In genomic region chr20:10521068-10521834, GRCh38 we compare ENCODE assay signal across 8 cellular contexts.
A peak's percentile ranks its signal among the peaks of the same experiment; 100 is the strongest.
DNase-seq lines count a peak whose midpoint lies in the region; ATAC-seq and TF ChIP-seq lines count a peak whose summit lies in the region.

No MANE protein-coding gene starts in this region.

- H3K4me3 ChIP-seq in brain microvascular endothelial cell (ENCODE audit: low read depth, low read length), result no peak overlapping the region

- TF ChIP-seq CTCF in brain microvascular endothelial cell (IDR thresholded peaks at IDR 0.05; ENCODE audit: low read depth, low read length, missing control alignments), result no peak

- H3K36me3 ChIP-seq in brain microvascular endothelial cell (replicated peaks), result no peaks in the 10 kb centered on the region

- TF ChIP-seq POLR2A in erythroblast (IDR thresholded peaks at IDR 0.05; ENCODE audit: low read length), result no peak

- H3K27me3 ChIP-seq in brain microvascular endothelial cell (replicated peaks), result no peaks in the 10 kb centered on the region

- DNase-seq in ELR (ENCODE audit: low read depth), result peak; percentile 87
- peak; percentile 82 for DNase-seq in NCI-H146 treated with DMSO at 0.1 percent for 48 hours (lab: John Stamatoyannopoulos, UW; ENCODE audit: unreplicated experiment)
- peak; percentile 84 for DNase-seq in brain microvascular endothelial cell
- DNase-seq in myocyte (ENCODE audit: low read depth), result peak; percentile 89
- no peak for DNase-seq in activated effector memory CD4-positive, alpha-beta T cell treated with anti-CD3 and anti-CD28 coated beads, Interleukin-2, amount 50 U/mL, for 16 hours
- DNase-seq in erythroblast (lab: John Stamatoyannopoulos, UW), result no peak

- H3K27ac ChIP-seq in brain microvascular endothelial cell, result peak overlapping the region; percentile 59

- in situ Hi-C loops in brain microvascular endothelial cell (cut with HindIII; ENCODE audit: low pct_ligation_motif_present, low sequenced_read_pairs), result no loop called here

- ATAC-seq in GM18519 (IDR thresholded peaks at IDR 0.05; ENCODE audit: low FRiP score, unreplicated experiment) (no peak), HG03196 (IDR thresholded peaks at IDR 0.05; ENCODE audit: unreplicated experiment) (no peak)

Comparison
In these comparisons a context has a peak if more than half of its experiments do, and no peak if none do; other contexts are left out.
1. DNase-seq: peak in ELR (single experiment), NCI-H146 treated with DMSO at 0.1 percent for 48 hours (single experiment), brain microvascular endothelial cell (single experiment) and myocyte (single experiment); none in activated effector memory CD4-positive, alpha-beta T cell treated with anti-CD3 and anti-CD28 coated beads, Interleukin-2, amount 50 U/mL, for 16 hours (single experiment) and erythroblast (0 of 2).